In genomic region chr7:121352323-121352722, GRCh38 we compare ENCODE assay signal across 28 cellular contexts. TPM values are rescaled to one million over a fixed set of nuclear protein-coding genes. Genes with fewer than 3 reads are reported as not detected.
DNase-seq lines count a peak whose midpoint lies in the region; ATAC-seq and TF ChIP-seq lines count a peak whose summit lies in the region.
"Had no signal": no experiment of that assay in that cellular context is flagged by ENCODE, and none has a peak within 500 bp of the region (broad histone marks: within the 10 kb centered on the region; RNA-seq: fewer than 3 reads in every experiment).

No MANE protein-coding gene starts in this region.

- peaks cover 27 to 67% of the 10 kb centered on the region in 2 experiments for H3K36me3 ChIP-seq in HCT116 (ENCODE audit: control insufficient read depth in 1 of 2, insufficient read depth in 2 of 2, low read length in 2 of 2)
- H3K36me3 ChIP-seq: neutrophil had no signal

- peaks cover 6% of the 10 kb centered on the region; the same call in 1 of the 2 replicates for H4K20me1 ChIP-seq in HCT116 (ENCODE audit: insufficient read depth)

- no peak overlapping the region for H3K4me3 Mint-ChIP-seq in stimulated activated memory B cell treated with anti-CD40 and anti-IgM and Interleukin-4, amounts not matched to agents 10 μg/mL and 1 μg/mL and 100 μg/mL, for 72 hours
- H3K4me3 Mint-ChIP-seq: activated CD8-positive, alpha-beta memory T cell treated with anti-CD3 and anti-CD28 coated beads, Interleukin-2, amount 10 ng/mL, durations not matched to agents 7 days and 5 days; activated naive CD4-positive, alpha-beta T cell treated with anti-CD3 and anti-CD28 coated beads for 36 hours; activated T-cell treated with anti-CD3 and anti-CD28 coated beads, Interleukin-2, amount 50 U/mL, for 72 hours; T-helper 17 cell had no signal

- H3K27me3 ChIP-seq in HCT116 (ENCODE audit: insufficient read depth, low read length) (no peaks in the 10 kb centered on the region), dorsolateral prefrontal cortex (no peaks in the 10 kb centered on the region)
- H3K27me3 ChIP-seq: heart left ventricle, neutrophil, transverse colon had no signal

- no peak for TF ChIP-seq RAD21 in HCT116 (IDR thresholded peaks at IDR 0.05; ENCODE audit: low read depth)

- no peaks in the 10 kb centered on the region for H3K27me3 Mint-ChIP-seq in stimulated activated memory B cell treated with anti-CD40 and anti-IgM and Interleukin-4, amounts not matched to agents 10 μg/mL and 1 μg/mL and 100 μg/mL, for 72 hours
- H3K27me3 Mint-ChIP-seq: activated CD8-positive, alpha-beta memory T cell treated with anti-CD3 and anti-CD28 coated beads, Interleukin-2, amount 10 ng/mL, durations not matched to agents 7 days and 5 days; CD4-positive, alpha-beta memory T cell; T-helper 17 cell had no signal

- BruUV-seq in HCT116 (replicated peaks; lab: Mats Ljungman, UMichigan): no TSS peak

- no peak overlapping the region for H3K4me2 ChIP-seq in HCT116 (ENCODE audit: low read length)

- RAD21 ChIA-PET in HCT116 (lab: Charles Lee; ENCODE audit: low non-redundant PET in 1 of 2, low total read pairs in 2 of 2, uncharacterized antibody in 2 of 2, unreplicated experiment in 2 of 2): no interaction called here

- H3K9me2 ChIP-seq in HCT116 (ENCODE audit: insufficient read depth): no peaks in the 10 kb centered on the region

- intact Hi-C loops in HCT116 (cut with micrococcal nuclease): loop anchor here (5.0 kb wide), 1 partner anchor 195 kb away; no protein-coding TSS in a partner anchor
- intact Hi-C loops in dorsolateral prefrontal cortex (cut with DNase I): no loop called here

- H3K4me1 Mint-ChIP-seq in stimulated activated memory B cell treated with anti-CD40 and anti-IgM and Interleukin-4, amounts not matched to agents 10 μg/mL and 1 μg/mL and 100 μg/mL, for 72 hours: peaks cover 8% of the 10 kb centered on the region
- H3K4me1 Mint-ChIP-seq: CD4-positive, alpha-beta memory T cell had no signal

- DNase-seq in HCT116 (ENCODE audit: low read depth, low spot score) (no peak), 8988T (no peak), dorsolateral prefrontal cortex (no peak)
- DNase-seq: activated CD4-positive, alpha-beta T cell treated with anti-CD3 and anti-CD28 coated beads for 4 hours; activated CD8-positive, alpha-beta memory T cell treated with anti-CD3 and anti-CD28 coated beads, Interleukin-2, amount 10 ng/mL, durations not matched to agents 7 days and 5 days; activated naive CD4-positive, alpha-beta T cell treated with anti-CD3 and anti-CD28 coated beads for 36 hours; activated T-cell treated with anti-CD3 and anti-CD28 coated beads, Interleukin-2, amount 50 U/mL, for 72 hours; amniotic stem cell; CD4-positive, alpha-beta memory T cell; DMS 273 treated with DMSO at 0.1 percent for 48 hours; effector CD8-positive, alpha-beta T cell; erythroblast; foreskin fibroblast; heart left ventricle; mammary epithelial cell; NCI-H1105 treated with DMSO at 0.1 percent for 48 hours; NCI-H2029; NCI-H345; psoas muscle; T-helper 17 cell; transverse colon had no signal

- peaks cover 57% of the 10 kb centered on the region for H3K36me3 Mint-ChIP-seq in stimulated activated memory B cell treated with anti-CD40 and anti-IgM and Interleukin-4, amounts not matched to agents 10 μg/mL and 1 μg/mL and 100 μg/mL, for 72 hours

- ATAC-seq in GM18873 (IDR thresholded peaks at IDR 0.05; ENCODE audit: low FRiP score, unreplicated experiment) (peak; percentile 52), HCT116 (peak; percentile 16; the same call in 1 of the 2 replicates), HG03175 (IDR thresholded peaks at IDR 0.05; ENCODE audit: unreplicated experiment) (peak; percentile 57), GM21717 (IDR thresholded peaks at IDR 0.05; ENCODE audit: unreplicated experiment) (no peak)
- no peak for ATAC-seq in stimulated activated memory B cell treated with anti-CD40 and anti-IgM and Interleukin-4, amounts not matched to agents 10 μg/mL and 1 μg/mL and 100 μg/mL, for 72 hours
- ATAC-seq: activated CD8-positive, alpha-beta memory T cell treated with anti-CD3 and anti-CD28 coated beads, Interleukin-2, amount 10 ng/mL, durations not matched to agents 7 days and 5 days; activated T-cell treated with anti-CD3 and anti-CD28 coated beads, Interleukin-2, amount 50 U/mL, for 72 hours; heart left ventricle; psoas muscle; T-helper 17 cell had no signal

- no peaks in the 10 kb centered on the region for H3K9me3 Mint-ChIP-seq in stimulated activated memory B cell treated with anti-CD40 and anti-IgM and Interleukin-4, amounts not matched to agents 10 μg/mL and 1 μg/mL and 100 μg/mL, for 72 hours
- H3K9me3 Mint-ChIP-seq: activated naive CD4-positive, alpha-beta T cell treated with anti-CD3 and anti-CD28 coated beads for 36 hours; activated T-cell treated with anti-CD3 and anti-CD28 coated beads, Interleukin-2, amount 50 U/mL, for 72 hours; CD4-positive, alpha-beta memory T cell had no signal

- H3K79me2 ChIP-seq in HCT116 (ENCODE audit: insufficient read depth, low read length): peaks cover 65% of the 10 kb centered on the region

- TF ChIP-seq POLR2A in HCT116 (IDR thresholded peaks at IDR 0.05; ENCODE audit: borderline replicate concordance, extremely low read depth, insufficient read depth, insufficient read length): no peak

- H3K4me1 ChIP-seq in HCT116 (ENCODE audit: control insufficient read depth in 1 of 2, insufficient read depth in 2 of 2, low read length in 2 of 2): peaks cover 0 to 13% of the 10 kb centered on the region in 2 experiments; a peak in 1 of 4 replicates
- H3K4me1 ChIP-seq: psoas muscle, transverse colon had no signal

- CTCF ChIA-PET in HCT116 (lab: Charles Lee): interaction anchor here (1.0 to 2.1 kb wide), 3 partner anchors 15 to 195 kb away, joined by 3 to 9 read pairs (median 3); no protein-coding TSS in a partner anchor

- H3K27ac Mint-ChIP-seq in stimulated activated memory B cell treated with anti-CD40 and anti-IgM and Interleukin-4, amounts not matched to agents 10 μg/mL and 1 μg/mL and 100 μg/mL, for 72 hours: peak overlapping the region; percentile 40
- H3K27ac Mint-ChIP-seq: activated CD8-positive, alpha-beta memory T cell treated with anti-CD3 and anti-CD28 coated beads, Interleukin-2, amount 10 ng/mL, durations not matched to agents 7 days and 5 days; activated naive CD4-positive, alpha-beta T cell treated with anti-CD3 and anti-CD28 coated beads for 36 hours; activated T-cell treated with anti-CD3 and anti-CD28 coated beads, Interleukin-2, amount 50 U/mL, for 72 hours; T-helper 17 cell had no signal

- TF ChIP-seq CTCF in HCT116 (IDR thresholded peaks at IDR 0.05 in 2 of 3, conservative IDR thresholded peaks at IDR 0.05 in 1 of 3; ENCODE audit: borderline replicate concordance in 1 of 3, insufficient read depth in 1 of 3, low read depth in 2 of 3, low read length in 2 of 3): no peak
- TF ChIP-seq CTCF in dorsolateral prefrontal cortex (IDR thresholded peaks at IDR 0.05 in 54 of 56, conservative IDR thresholded peaks at IDR 0.05 in 2 of 56; ENCODE audit: low read depth in 1 of 56, partially characterized antibody in 56 of 56): no peak

- no peak overlapping the region for H3K9ac ChIP-seq in HCT116 (ENCODE audit: low read length)

- H2AFZ ChIP-seq in HCT116 (ENCODE audit: low read depth, low read length, poor library complexity, severe bottlenecking): no peak overlapping the region

- H3K27ac ChIP-seq in HCT116 (ENCODE audit: low read depth, low read length): 0 out of 2 replicates have a peak overlapping the region, but pooled peaks have one; percentile 0
- no peak overlapping the region for H3K27ac ChIP-seq in dorsolateral prefrontal cortex
- H3K27ac ChIP-seq: heart left ventricle, neutrophil, psoas muscle, SK-N-MC, transverse colon had no signal

- no peak overlapping the region for H3K4me3 ChIP-seq in HCT116 (replicated peaks in 1 of 2; ENCODE audit: low read depth in 1 of 2, low read length in 2 of 2)
- H3K4me3 ChIP-seq in dorsolateral prefrontal cortex: no peak overlapping the region
- H3K4me3 ChIP-seq: heart left ventricle, psoas muscle, SK-N-MC, transverse colon had no signal

- POLR2A ChIA-PET in HCT116 (lab: Charles Lee): no interaction called here

- no peaks in the 10 kb centered on the region for H3K9me3 ChIP-seq in HCT116 (ENCODE audit: control insufficient read depth in 1 of 2, insufficient read depth in 1 of 2, low read depth in 1 of 2, low read length in 2 of 2)
- H3K9me3 ChIP-seq: heart left ventricle, neutrophil, psoas muscle, transverse colon had no signal

TF ChIP-seq in HCT116, 20 proteins besides CTCF, POLR2A, EP300 and RAD21:
- no peak for TF ChIP-seq CBX3 (IDR thresholded peaks at IDR 0.05; ENCODE audit: low read depth)
- TF ChIP-seq POLR2AphosphoS5 (IDR thresholded peaks at IDR 0.05; ENCODE audit: low read depth, low read length): peak; percentile 36; the same call in 1 of the 2 replicates
- TF ChIP-seq JUND (IDR thresholded peaks at IDR 0.05): no peak
- TF ChIP-seq ZBTB33 (IDR thresholded peaks at IDR 0.05; ENCODE audit: extremely low read depth, insufficient replicate concordance, low read length): no peak

RNA-seq across cellular contexts. Expression of gene WNT16, which starts 23.5 kb away (rescaled TPM):
- 152 TPM for total RNA-seq in HCT116 (2021; ENCODE audit: unreplicated experiment)
- polyA plus RNA-seq in HCT116 (2012): 89.8 and 100 TPM in 2 replicates
- total RNA-seq in dorsolateral prefrontal cortex: 1 to 10 TPM in 66 of 120 experiments, under 1 TPM in 53, not detected in 1; 0.21 to 3.6 (median 1.1) TPM
- total RNA-seq: activated CD8-positive, alpha-beta memory T cell treated with anti-CD3 and anti-CD28 coated beads, Interleukin-2, amount 10 ng/mL, durations not matched to agents 7 days and 5 days; activated naive CD4-positive, alpha-beta T cell treated with anti-CD3 and anti-CD28 coated beads for 36 hours; activated T-cell treated with anti-CD3 and anti-CD28 coated beads, Interleukin-2, amount 50 U/mL, for 72 hours; CD4-positive, alpha-beta memory T cell; H4; mammary epithelial cell; T-helper 17 cell had no signal
- polyA plus RNA-seq: CD4-positive, alpha-beta memory T cell; heart left ventricle; mammary epithelial cell; psoas muscle had no signal

RNA-seq across cellular contexts. Expression of gene FAM3C, which starts 43.8 kb away (rescaled TPM):
- 322 TPM for total RNA-seq in HCT116 (2021; ENCODE audit: unreplicated experiment)
- polyA plus RNA-seq in HCT116 (2012): 103 and 148 TPM in 2 replicates
- 100 to 1,000 TPM in 65 of 120 experiments, 10 to 100 TPM in 55; 41.3 to 176 (median 104) TPM for total RNA-seq in dorsolateral prefrontal cortex

Comparison
In these comparisons a context has a peak if more than half of its experiments do, and no peak if none do; other contexts are left out.
1. ATAC-seq: peak in GM18873 (single experiment), HCT116 (single experiment) and HG03175 (single experiment); none in stimulated activated memory B cell treated with anti-CD40 and anti-IgM and Interleukin-4, amounts not matched to agents 10 μg/mL and 1 μg/mL and 100 μg/mL, for 72 hours (single experiment) and GM21717 (single experiment).
2. RNA of gene WNT16, which starts 23.5 kb away (total RNA-seq): 152 TPM in HCT116 (single experiment); 0.21 to 3.6 TPM in dorsolateral prefrontal cortex; every median in the first group is over 10 times any median in the second.